Comparison of ENCODE assay signal across 1 cellular context in genomic region chr17:77391668-77392375, GRCh38.
TF ChIP-seq lines count a peak whose summit lies in the region.

No MANE protein-coding gene starts in this region.

TF ChIP-seq in HepG2, 621 proteins besides CTCF, POLR2A, EP300 and RAD21 (continued from another document and continues in another):
- TF ChIP-seq DMTF1 (CRISPR knock-in tag; IDR thresholded peaks at IDR 0.05) = no peak
- TF ChIP-seq RFX1 (IDR thresholded peaks at IDR 0.05) = no peak
- TF ChIP-seq ZHX1 (CRISPR knock-in tag; IDR thresholded peaks at IDR 0.05; ENCODE audit: low read depth) = 0 out of 2 replicates have a peak, but pooled peaks have one; percentile 26
- no peak for TF ChIP-seq HDAC6 (IDR thresholded peaks at IDR 0.05; ENCODE audit: low read depth, low read length)
- TF ChIP-seq PAF1 (CRISPR knock-in tag; IDR thresholded peaks at IDR 0.05) = no peak
- no peak for TF ChIP-seq CEBPG (CRISPR knock-in tag; IDR thresholded peaks at IDR 0.05)
- TF ChIP-seq DRAP1 (CRISPR knock-in tag; IDR thresholded peaks at IDR 0.05) = no peak
- 0 out of 2 replicates have a peak, but pooled peaks have one; percentile 66 for TF ChIP-seq FIP1L1 (IDR thresholded peaks at IDR 0.05; ENCODE audit: borderline replicate concordance, insufficient read depth, low read depth, low read length)
- TF ChIP-seq POLR2AphosphoS5 (IDR thresholded peaks at IDR 0.05; ENCODE audit: low read depth, low read length) = no peak
- no peak for TF ChIP-seq HMGXB3 (CRISPR knock-in tag; IDR thresholded peaks at IDR 0.05; ENCODE audit: borderline replicate concordance)
- no peak for TF ChIP-seq NFRKB (IDR thresholded peaks at IDR 0.05)
- no peak for TF ChIP-seq CBX1 (IDR thresholded peaks at IDR 0.05; ENCODE audit: low read depth)
- TF ChIP-seq ZFP36 (IDR thresholded peaks at IDR 0.05; ENCODE audit: borderline replicate concordance, low read depth, low read length, partially characterized antibody) = no peak
- TF ChIP-seq PTBP1 (IDR thresholded peaks at IDR 0.05; ENCODE audit: low read depth, low read length, poor library complexity, severe bottlenecking) = no peak
- TF ChIP-seq NFE2L1 (CRISPR knock-in tag; IDR thresholded peaks at IDR 0.05; ENCODE audit: borderline replicate concordance) = no peak
- TF ChIP-seq SPEN (CRISPR knock-in tag; IDR thresholded peaks at IDR 0.05; ENCODE audit: low read depth) = no peak
- TF ChIP-seq HOXA9 (CRISPR knock-in tag; IDR thresholded peaks at IDR 0.05; ENCODE audit: borderline replicate concordance) = no peak
- no peak for TF ChIP-seq ZNF737 (CRISPR knock-in tag; IDR thresholded peaks at IDR 0.05; ENCODE audit: borderline replicate concordance)
- TF ChIP-seq ZNF580 (CRISPR knock-in tag; IDR thresholded peaks at IDR 0.05; ENCODE audit: borderline replicate concordance, low read depth) = no peak
- TF ChIP-seq MLXIP (CRISPR knock-in tag; IDR thresholded peaks at IDR 0.05; ENCODE audit: borderline replicate concordance) = no peak
- TF ChIP-seq MEIS1 (CRISPR knock-in tag; IDR thresholded peaks at IDR 0.05; ENCODE audit: borderline replicate concordance) = no peak
- no peak for TF ChIP-seq ZNF598 (CRISPR knock-in tag; IDR thresholded peaks at IDR 0.05; ENCODE audit: borderline replicate concordance)
- TF ChIP-seq ZBTB26 (CRISPR knock-in tag; IDR thresholded peaks at IDR 0.05; ENCODE audit: borderline replicate concordance) = no peak
- no peak for TF ChIP-seq FLYWCH1 (CRISPR knock-in tag; IDR thresholded peaks at IDR 0.05)
- no peak for TF ChIP-seq ZNF609 (CRISPR knock-in tag; IDR thresholded peaks at IDR 0.05; ENCODE audit: borderline replicate concordance)
- no peak for TF ChIP-seq ZNF282 (IDR thresholded peaks at IDR 0.05; ENCODE audit: partially characterized antibody)
- no peak for TF ChIP-seq JDP2 (CRISPR knock-in tag; IDR thresholded peaks at IDR 0.05; ENCODE audit: borderline replicate concordance)
- no peak for TF ChIP-seq DPF2 (CRISPR knock-in tag; IDR thresholded peaks at IDR 0.05; ENCODE audit: borderline replicate concordance, low read depth)
- no peak for TF ChIP-seq TCF7 (IDR thresholded peaks at IDR 0.05; ENCODE audit: low read depth)
- TF ChIP-seq DNMT1 (CRISPR knock-in tag; IDR thresholded peaks at IDR 0.05) = no peak
- TF ChIP-seq IKZF1 (IDR thresholded peaks at IDR 0.05) = no peak
- TF ChIP-seq ZNF136 (CRISPR knock-in tag; IDR thresholded peaks at IDR 0.05; ENCODE audit: low read depth) = no peak
- no peak for TF ChIP-seq MAX (IDR thresholded peaks at IDR 0.05)
- no peak for TF ChIP-seq ZNF121 (CRISPR knock-in tag; IDR thresholded peaks at IDR 0.05)
- TF ChIP-seq HMGXB4 (CRISPR knock-in tag; IDR thresholded peaks at IDR 0.05; ENCODE audit: borderline replicate concordance in 1 of 2, low read depth in 1 of 2) = peak in 1 of 2 experiments; percentile 53; a peak in 1 of 4 replicates
- no peak for TF ChIP-seq ZKSCAN1 (IDR thresholded peaks at IDR 0.05; ENCODE audit: low read length)
- no peak for TF ChIP-seq IRX3 (CRISPR knock-in tag; IDR thresholded peaks at IDR 0.05; ENCODE audit: borderline replicate concordance, low read depth)
- no peak for TF ChIP-seq ZNF431 (CRISPR knock-in tag; IDR thresholded peaks at IDR 0.05; ENCODE audit: borderline replicate concordance, low read depth)
- TF ChIP-seq TARDBP (CRISPR knock-in tag; IDR thresholded peaks at IDR 0.05) = no peak
- no peak for TF ChIP-seq ERF (CRISPR knock-in tag; IDR thresholded peaks at IDR 0.05)
